29 cellular contexts compared by ENCODE assay signal in genomic region chr22:41612626-41613025, GRCh38. TPM values are rescaled to one million over a fixed set of nuclear protein-coding genes. Genes with fewer than 3 reads are reported as not detected.
"Had no signal": no experiment of that assay in that cellular context is flagged by ENCODE, and none has a peak within 500 bp of the region (broad histone marks: within the 10 kb centered on the region; RNA-seq: fewer than 3 reads in every experiment).

No MANE protein-coding gene starts in this region.

- FAIRE-seq: astrocyte had no signal

- H3K9me3 ChIP-seq: SJCRH30, SK-N-SH had no signal

- H3K36me3 ChIP-seq: SJCRH30 had no signal

- H3K4me1 ChIP-seq: SJCRH30 had no signal

- DNase-seq: activated CD4-positive, alpha-beta memory T cell treated with anti-CD3 and anti-CD28 coated beads for 36 hours; activated CD4-positive, alpha-beta T cell treated with anti-CD3 and anti-CD28 coated beads, Interleukin-2, amount 10 ng/mL, durations not matched to agents 7 days and 5 days; activated CD4-positive, CD25-positive, alpha-beta regulatory T cell; activated CD8-positive, alpha-beta memory T cell treated with anti-CD3 and anti-CD28 coated beads for 24 hours; activated gamma-delta T cell; activated naive CD4-positive, alpha-beta T cell treated with anti-CD3 and anti-CD28 coated beads for 36 hours; activated T-cell treated with anti-CD3 and anti-CD28 coated beads, Interleukin-2, amount 50 U/mL, for 4 hours; amygdala; KG1; MV-4-11; NCI-H1092 treated with DMSO at 0.1 percent for 48 hours; NCI-H1417 treated with DMSO at 0.1 percent for 48 hours; NCI-H1694; NCI-H2029; NCI-H2107; NCI-H510A treated with DMSO at 0.1 percent for 48 hours; NCI-H69; NK-92 treated with Interleukin-12 subunit alpha and Interleukin-12 subunit beta, amount 100 ng/mL, for 24 hours; OCI-M1; Right ventricle myocardium superior; RPMI8226; SJCRH30; SK-N-SH; T-helper 1 cell had no signal

- H3K4me2 ChIP-seq: SK-N-SH had no signal

- ATAC-seq: activated T-cell treated with anti-CD3 and anti-CD28 coated beads, Interleukin-2, amount 50 U/mL, for 4 hours; Panc1 had no signal

- H3K4me3 ChIP-seq: cardiac muscle cell, SJCRH30 had no signal

- H3K27me3 ChIP-seq: cardiac muscle cell, SJCRH30 had no signal

- H3K27ac ChIP-seq: cardiac muscle cell, SJCRH30, VCaP had no signal

- H3K9ac ChIP-seq: SK-N-SH had no signal

RNA-seq across cellular contexts. Expression of gene CSDC2, which starts 51.8 kb away (rescaled TPM):
- total RNA-seq: activated CD4-positive, alpha-beta memory T cell treated with anti-CD3 and anti-CD28 coated beads for 36 hours; activated CD4-positive, alpha-beta T cell treated with anti-CD3 and anti-CD28 coated beads, Interleukin-2, amount 10 ng/mL, durations not matched to agents 7 days and 5 days; activated naive CD4-positive, alpha-beta T cell treated with anti-CD3 and anti-CD28 coated beads for 36 hours; T-helper 2 cell treated with Interferon-gamma antibody and Interleukin-4, amounts not matched to agents 100 ng/mL and 5 ng/mL, for 36 hours had no signal
